9 cellular contexts compared by ENCODE assay signal in genomic region chr13:95530178-95530577, GRCh38. TPM values are rescaled to one million over a fixed set of nuclear protein-coding genes. Genes with fewer than 3 reads are reported as not detected.
DNase-seq lines count a peak whose midpoint lies in the region; ATAC-seq and TF ChIP-seq lines count a peak whose summit lies in the region.
"Had no signal": no experiment of that assay in that cellular context is flagged by ENCODE, and none has a peak within 500 bp of the region (broad histone marks: within the 10 kb centered on the region; RNA-seq: fewer than 3 reads in every experiment).

No MANE protein-coding gene starts in this region.

- no peaks in the 10 kb centered on the region for H3K4me1 ChIP-seq in effector memory CD4-positive, alpha-beta T cell (ENCODE audit: control insufficient read depth, insufficient read depth, low read length, poor library complexity, severe bottlenecking)

- TF ChIP-seq CTCF in omental fat pad (IDR thresholded peaks at IDR 0.05) = no peak

- peaks cover 19% of the 10 kb centered on the region for H3K27me3 Mint-ChIP-seq in activated T-helper 17 cell treated with anti-CD3 and anti-CD28 coated beads, Interleukin-2, amount 50 U/mL, for 72 hours

- H3K4me1 Mint-ChIP-seq in activated T-helper 17 cell treated with anti-CD3 and anti-CD28 coated beads, Interleukin-2, amount 50 U/mL, for 72 hours = peaks cover 1% of the 10 kb centered on the region

- no peak overlapping the region for H3K27ac Mint-ChIP-seq in activated T-helper 17 cell treated with anti-CD3 and anti-CD28 coated beads, Interleukin-2, amount 50 U/mL, for 72 hours

- H3K4me3 ChIP-seq in effector memory CD4-positive, alpha-beta T cell (ENCODE audit: insufficient read depth, low read depth, low read length, poor library complexity, severe bottlenecking) = no peak overlapping the region

- H3K27ac ChIP-seq in effector memory CD4-positive, alpha-beta T cell (ENCODE audit: insufficient read depth, low read length, poor library complexity, severe bottlenecking) = no peak overlapping the region

- no peaks in the 10 kb centered on the region for H3K36me3 ChIP-seq in effector memory CD4-positive, alpha-beta T cell (ENCODE audit: control insufficient read depth, insufficient read depth, low read length)

- no peaks in the 10 kb centered on the region for H3K36me3 Mint-ChIP-seq in activated T-helper 17 cell treated with anti-CD3 and anti-CD28 coated beads, Interleukin-2, amount 50 U/mL, for 72 hours (ENCODE audit: low read depth)

- no peaks in the 10 kb centered on the region for H3K9me3 ChIP-seq in effector memory CD4-positive, alpha-beta T cell (ENCODE audit: control insufficient read depth, low read length)

- H3K27me3 ChIP-seq in effector memory CD4-positive, alpha-beta T cell (replicated peaks; ENCODE audit: control insufficient read depth, insufficient read depth, low read length, poor library complexity, severe bottlenecking) = no peaks in the 10 kb centered on the region

- peak; percentile 82 for DNase-seq in DMS79 treated with DMSO at 0.1 percent for 48 hours (lab: John Stamatoyannopoulos, UW)
- peak; percentile 67 for DNase-seq in NCI-H1105 treated with DMSO at 0.1 percent for 48 hours (lab: John Stamatoyannopoulos, UW)
- DNase-seq in kidney tubule cell (ENCODE audit: low spot score) = peak; percentile 79
- DNase-seq in omental fat pad (ENCODE audit: low spot score) = no peak
- no peak for DNase-seq in effector memory CD4-positive, alpha-beta T cell

- peaks cover 4% of the 10 kb centered on the region for H3K9me3 Mint-ChIP-seq in activated T-helper 17 cell treated with anti-CD3 and anti-CD28 coated beads, Interleukin-2, amount 50 U/mL, for 72 hours
- H3K9me3 Mint-ChIP-seq: neural crest cell had no signal

- H3K4me3 Mint-ChIP-seq in activated T-helper 17 cell treated with anti-CD3 and anti-CD28 coated beads, Interleukin-2, amount 50 U/mL, for 72 hours = no peak overlapping the region
- H3K4me3 Mint-ChIP-seq: neural crest cell had no signal

- peak; percentile 92 for ATAC-seq in SK-N-SH treated with all-trans-retinoic acid at 6 μM for 48 hours
- ATAC-seq in activated T-helper 17 cell treated with anti-CD3 and anti-CD28 coated beads, Interleukin-2, amount 50 U/mL, for 72 hours (replicated peaks) = no peak
- ATAC-seq in omental fat pad (ENCODE audit: low FRiP score) = no peak
- ATAC-seq in HG03520 (IDR thresholded peaks at IDR 0.05; ENCODE audit: unreplicated experiment) = no peak

TF ChIP-seq in SK-N-SH treated with all-trans-retinoic acid at 6 μM for 48 hours, 23 proteins besides CTCF, POLR2A, EP300 and RAD21:
- TF ChIP-seq, protein P1, sequence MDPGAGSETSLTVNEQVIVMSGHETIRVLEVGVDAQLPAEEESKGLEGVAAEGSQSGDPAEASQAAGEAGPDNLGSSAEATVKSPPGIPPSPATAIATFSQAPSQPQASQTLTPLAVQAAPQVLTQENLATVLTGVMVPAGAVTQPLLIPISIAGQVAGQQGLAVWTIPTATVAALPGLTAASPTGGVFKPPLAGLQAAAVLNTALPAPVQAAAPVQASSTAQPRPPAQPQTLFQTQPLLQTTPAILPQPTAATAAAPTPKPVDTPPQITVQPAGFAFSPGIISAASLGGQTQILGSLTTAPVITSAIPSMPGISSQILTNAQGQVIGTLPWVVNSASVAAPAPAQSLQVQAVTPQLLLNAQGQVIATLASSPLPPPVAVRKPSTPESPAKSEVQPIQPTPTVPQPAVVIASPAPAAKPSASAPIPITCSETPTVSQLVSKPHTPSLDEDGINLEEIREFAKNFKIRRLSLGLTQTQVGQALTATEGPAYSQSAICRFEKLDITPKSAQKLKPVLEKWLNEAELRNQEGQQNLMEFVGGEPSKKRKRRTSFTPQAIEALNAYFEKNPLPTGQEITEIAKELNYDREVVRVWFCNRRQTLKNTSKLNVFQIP (CRISPR knock-in tag; IDR thresholded peaks at IDR 0.05; ENCODE audit: borderline replicate concordance, low read depth) = peak; percentile 57; the same call in 1 of the 2 replicates
- TF ChIP-seq, protein P2, sequence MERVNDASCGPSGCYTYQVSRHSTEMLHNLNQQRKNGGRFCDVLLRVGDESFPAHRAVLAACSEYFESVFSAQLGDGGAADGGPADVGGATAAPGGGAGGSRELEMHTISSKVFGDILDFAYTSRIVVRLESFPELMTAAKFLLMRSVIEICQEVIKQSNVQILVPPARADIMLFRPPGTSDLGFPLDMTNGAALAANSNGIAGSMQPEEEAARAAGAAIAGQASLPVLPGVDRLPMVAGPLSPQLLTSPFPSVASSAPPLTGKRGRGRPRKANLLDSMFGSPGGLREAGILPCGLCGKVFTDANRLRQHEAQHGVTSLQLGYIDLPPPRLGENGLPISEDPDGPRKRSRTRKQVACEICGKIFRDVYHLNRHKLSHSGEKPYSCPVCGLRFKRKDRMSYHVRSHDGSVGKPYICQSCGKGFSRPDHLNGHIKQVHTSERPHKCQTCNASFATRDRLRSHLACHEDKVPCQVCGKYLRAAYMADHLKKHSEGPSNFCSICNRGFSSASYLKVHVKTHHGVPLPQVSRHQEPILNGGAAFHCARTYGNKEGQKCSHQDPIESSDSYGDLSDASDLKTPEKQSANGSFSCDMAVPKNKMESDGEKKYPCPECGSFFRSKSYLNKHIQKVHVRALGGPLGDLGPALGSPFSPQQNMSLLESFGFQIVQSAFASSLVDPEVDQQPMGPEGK (CRISPR knock-in tag; IDR thresholded peaks at IDR 0.05; ENCODE audit: borderline replicate concordance) = no peak

RNA-seq across cellular contexts. Expression of gene CLDN10, which starts 22.3 kb away (rescaled TPM):
- not detected for total RNA-seq in activated T-helper 17 cell treated with anti-CD3 and anti-CD28 coated beads, Interleukin-2, amount 50 U/mL, for 72 hours
- under 1 TPM in 2 of 4 donors, not detected in 2; 0.47 to 0.69 TPM for total RNA-seq in omental fat pad

Comparison
In these comparisons a context has a peak if more than half of its experiments do, and no peak if none do; other contexts are left out.
1. DNase-seq: peak in DMS79 treated with DMSO at 0.1 percent for 48 hours (single experiment), NCI-H1105 treated with DMSO at 0.1 percent for 48 hours (single experiment) and kidney tubule cell (single experiment); none in omental fat pad (single experiment) and effector memory CD4-positive, alpha-beta T cell (0 of 3).